Comparison of ENCODE assay signal across 1 cellular context in the genomic region with DNA sequence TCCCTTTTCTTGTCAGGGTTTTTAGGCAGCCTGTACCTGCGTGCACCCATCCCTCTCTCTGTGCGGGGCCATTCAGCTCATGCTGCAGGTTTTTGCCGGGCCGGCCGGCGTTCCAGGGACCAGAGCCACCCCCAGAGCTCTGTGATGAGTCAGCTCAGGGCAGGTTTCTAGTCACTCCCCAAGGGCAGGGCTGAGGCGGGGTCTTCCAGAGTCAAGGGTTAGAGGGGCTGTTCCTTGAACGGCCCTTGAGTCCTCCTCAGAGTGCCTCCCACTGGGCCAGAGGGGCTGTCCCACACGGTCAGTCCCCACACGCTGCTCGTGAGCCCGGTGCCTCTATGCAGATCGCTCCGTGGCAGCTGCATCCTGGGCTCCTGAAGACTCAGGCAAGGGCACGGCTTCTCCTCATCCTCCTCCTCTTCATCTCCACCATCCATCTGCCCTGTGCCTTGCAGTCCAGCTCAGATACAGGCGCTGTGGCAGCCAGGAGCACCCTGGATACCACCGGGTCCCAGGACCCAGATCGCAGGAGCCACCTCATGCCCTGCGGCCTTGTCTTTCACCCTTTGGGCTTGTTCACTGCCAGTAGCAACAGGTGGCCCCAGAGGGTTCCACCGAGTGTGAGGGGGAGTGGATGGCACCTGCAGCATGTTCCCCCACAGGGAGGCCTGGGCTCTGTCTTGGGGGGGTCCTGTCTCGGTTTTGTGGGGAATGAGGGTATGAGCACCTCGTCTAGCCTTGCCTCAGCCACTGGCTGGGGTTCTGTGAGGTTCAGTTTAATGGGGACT.
TF ChIP-seq lines count a peak whose summit lies in the region.

No MANE protein-coding gene starts in this region.

TF ChIP-seq in WTC11, 78 proteins besides CTCF, POLR2A, EP300 and RAD21 (continued from another document):
- TF ChIP-seq, protein P1, sequence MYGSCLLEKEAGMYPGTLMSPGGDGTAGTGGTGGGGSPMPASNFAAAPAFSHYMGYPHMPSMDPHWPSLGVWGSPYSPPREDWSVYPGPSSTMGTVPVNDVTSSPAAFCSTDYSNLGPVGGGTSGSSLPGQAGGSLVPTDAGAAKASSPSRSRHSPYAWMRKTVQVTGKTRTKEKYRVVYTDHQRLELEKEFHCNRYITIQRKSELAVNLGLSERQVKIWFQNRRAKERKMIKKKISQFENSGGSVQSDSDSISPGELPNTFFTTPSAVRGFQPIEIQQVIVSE (CRISPR knock-in tag; IDR thresholded peaks at IDR 0.05; ENCODE audit: borderline replicate concordance), result no peak
- TF ChIP-seq, protein P2, sequence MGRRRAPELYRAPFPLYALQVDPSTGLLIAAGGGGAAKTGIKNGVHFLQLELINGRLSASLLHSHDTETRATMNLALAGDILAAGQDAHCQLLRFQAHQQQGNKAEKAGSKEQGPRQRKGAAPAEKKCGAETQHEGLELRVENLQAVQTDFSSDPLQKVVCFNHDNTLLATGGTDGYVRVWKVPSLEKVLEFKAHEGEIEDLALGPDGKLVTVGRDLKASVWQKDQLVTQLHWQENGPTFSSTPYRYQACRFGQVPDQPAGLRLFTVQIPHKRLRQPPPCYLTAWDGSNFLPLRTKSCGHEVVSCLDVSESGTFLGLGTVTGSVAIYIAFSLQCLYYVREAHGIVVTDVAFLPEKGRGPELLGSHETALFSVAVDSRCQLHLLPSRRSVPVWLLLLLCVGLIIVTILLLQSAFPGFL (CRISPR knock-in tag; IDR thresholded peaks at IDR 0.05; ENCODE audit: borderline replicate concordance), result no peak
- TF ChIP-seq SMAD4 (CRISPR knock-in tag; IDR thresholded peaks at IDR 0.05) (no peak), GTF2I (CRISPR knock-in tag; conservative IDR thresholded peaks at IDR 0.05) (no peak), EMX1 (CRISPR knock-in tag; IDR thresholded peaks at IDR 0.05) (no peak), ZNF396 (CRISPR knock-in tag; IDR thresholded peaks at IDR 0.05; ENCODE audit: borderline replicate concordance) (no peak), PRRX2 (CRISPR knock-in tag; IDR thresholded peaks at IDR 0.05) (no peak)
- TF ChIP-seq, protein P3, sequence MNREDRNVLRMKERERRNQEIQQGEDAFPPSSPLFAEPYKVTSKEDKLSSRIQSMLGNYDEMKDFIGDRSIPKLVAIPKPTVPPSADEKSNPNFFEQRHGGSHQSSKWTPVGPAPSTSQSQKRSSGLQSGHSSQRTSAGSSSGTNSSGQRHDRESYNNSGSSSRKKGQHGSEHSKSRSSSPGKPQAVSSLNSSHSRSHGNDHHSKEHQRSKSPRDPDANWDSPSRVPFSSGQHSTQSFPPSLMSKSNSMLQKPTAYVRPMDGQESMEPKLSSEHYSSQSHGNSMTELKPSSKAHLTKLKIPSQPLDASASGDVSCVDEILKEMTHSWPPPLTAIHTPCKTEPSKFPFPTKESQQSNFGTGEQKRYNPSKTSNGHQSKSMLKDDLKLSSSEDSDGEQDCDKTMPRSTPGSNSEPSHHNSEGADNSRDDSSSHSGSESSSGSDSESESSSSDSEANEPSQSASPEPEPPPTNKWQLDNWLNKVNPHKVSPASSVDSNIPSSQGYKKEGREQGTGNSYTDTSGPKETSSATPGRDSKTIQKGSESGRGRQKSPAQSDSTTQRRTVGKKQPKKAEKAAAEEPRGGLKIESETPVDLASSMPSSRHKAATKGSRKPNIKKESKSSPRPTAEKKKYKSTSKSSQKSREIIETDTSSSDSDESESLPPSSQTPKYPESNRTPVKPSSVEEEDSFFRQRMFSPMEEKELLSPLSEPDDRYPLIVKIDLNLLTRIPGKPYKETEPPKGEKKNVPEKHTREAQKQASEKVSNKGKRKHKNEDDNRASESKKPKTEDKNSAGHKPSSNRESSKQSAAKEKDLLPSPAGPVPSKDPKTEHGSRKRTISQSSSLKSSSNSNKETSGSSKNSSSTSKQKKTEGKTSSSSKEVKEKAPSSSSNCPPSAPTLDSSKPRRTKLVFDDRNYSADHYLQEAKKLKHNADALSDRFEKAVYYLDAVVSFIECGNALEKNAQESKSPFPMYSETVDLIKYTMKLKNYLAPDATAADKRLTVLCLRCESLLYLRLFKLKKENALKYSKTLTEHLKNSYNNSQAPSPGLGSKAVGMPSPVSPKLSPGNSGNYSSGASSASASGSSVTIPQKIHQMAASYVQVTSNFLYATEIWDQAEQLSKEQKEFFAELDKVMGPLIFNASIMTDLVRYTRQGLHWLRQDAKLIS (CRISPR knock-in tag; IDR thresholded peaks at IDR 0.05; ENCODE audit: borderline replicate concordance), result no peak
